Comparison of ENCODE assay signal across 13 cellular contexts in genomic region chr11:134905966-134906955, GRCh38.
"Had no signal": no experiment of that assay in that cellular context is flagged by ENCODE, and none has a peak within 500 bp of the region (broad histone marks: within the 10 kb centered on the region; RNA-seq: fewer than 3 reads in every experiment).

No MANE protein-coding gene starts in this region.

- H3K27me3 ChIP-seq: testis had no signal

- H3K36me3 ChIP-seq: left lung had no signal

- H3K4me3 ChIP-seq: left lung, testis had no signal

- FAIRE-seq: frontal cortex, keratinocyte had no signal

- H3K27ac ChIP-seq: left lung, testis had no signal

- H3K9me3 ChIP-seq: left lung, testis had no signal

- DNase-seq: activated CD4-positive, alpha-beta T cell treated with anti-CD3 and anti-CD28 coated beads, Interleukin-2, amount 50 U/mL, for 1 hour; activated CD4-positive, CD25-positive, alpha-beta regulatory T cell; activated naive CD4-positive, alpha-beta T cell treated with anti-CD3 and anti-CD28 coated beads, Interleukin-2, amount 10 ng/mL, durations not matched to agents 7 days and 5 days; activated T-cell treated with anti-CD3 and anti-CD28 coated beads for 4 hours; cortex of kidney; effector CD8-positive, alpha-beta T cell; left lung; mesenchymal stem cell; stimulated activated CD4-positive, alpha-beta T cell treated with anti-CD3 and anti-CD28 coated beads, Interleukin-4, amount 100 ng/mL, for 24 hours; testis had no signal

- H3K4me1 ChIP-seq: left lung, testis had no signal

- ATAC-seq: activated T-helper 17 cell treated with anti-CD3 and anti-CD28 coated beads, Interleukin-2, amount 50 U/mL, for 72 hours; left lung had no signal
